ENCODE assay signal across 19 cellular contexts in the genomic region with DNA sequence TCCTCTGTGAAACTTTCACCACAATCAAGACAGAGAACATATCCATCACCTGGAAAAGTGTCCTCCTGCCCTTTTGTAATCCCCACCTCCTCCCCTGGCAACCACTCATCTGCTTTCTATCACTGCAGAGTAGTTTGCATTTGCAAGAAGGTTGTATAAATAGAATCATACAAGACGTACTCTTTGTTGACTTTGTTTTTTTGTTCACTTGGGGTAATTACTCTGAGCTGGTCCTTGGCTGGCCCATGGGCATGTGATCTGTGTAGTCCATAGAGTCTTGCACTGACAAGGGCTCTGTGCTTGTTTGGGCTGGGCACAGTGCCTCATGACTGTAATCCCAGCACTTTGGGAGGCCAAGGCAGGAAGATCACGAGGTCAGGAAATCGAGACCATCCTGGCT. TPM values are rescaled to one million over a fixed set of nuclear protein-coding genes. Genes with fewer than 3 reads are reported as not detected.
DNase-seq lines count a peak whose midpoint lies in the region; ATAC-seq and TF ChIP-seq lines count a peak whose summit lies in the region.
"Had no signal": no experiment of that assay in that cellular context is flagged by ENCODE, and none has a peak within 500 bp of the region (broad histone marks: within the 10 kb centered on the region; RNA-seq: fewer than 3 reads in every experiment).

No MANE protein-coding gene starts in this region.

- in situ Hi-C loops in HAP-1 (cut with MboI; ENCODE audit: low sequenced_read_pairs) = loop anchor here (25.0 kb wide), 1 partner anchor 512 kb away; a partner anchor contains a TSS

- H3K27me3 ChIP-seq in right atrium auricular region (no peaks in the 10 kb centered on the region), HAP-1 (ENCODE audit: low read depth) (no peaks in the 10 kb centered on the region), left lung (peaks cover 0 to 4% of the 10 kb centered on the region in 2 donors)
- H3K27me3 ChIP-seq: BE2C had no signal

- H3K4me3 ChIP-seq in right atrium auricular region (no peak overlapping the region), HAP-1 (no peak overlapping the region), LNCaP clone FGC (ENCODE audit: low read depth, low read length) (no peak overlapping the region), left lung (no peak overlapping the region)
- H3K4me3 ChIP-seq: GM12878 had no signal

- H3K4me3 Mint-ChIP-seq in activated naive CD8-positive, alpha-beta T cell treated with anti-CD3 and anti-CD28 coated beads for 36 hours = no peak overlapping the region
- H3K4me3 Mint-ChIP-seq: CD8-positive, alpha-beta memory T cell; H9 had no signal

- H3K4me1 ChIP-seq in right atrium auricular region (no peaks in the 10 kb centered on the region), HAP-1 (peaks cover 6% of the 10 kb centered on the region), left lung (no peaks in the 10 kb centered on the region)
- H3K4me1 ChIP-seq: BE2C had no signal

- no peaks in the 10 kb centered on the region for H3K4me1 Mint-ChIP-seq in activated naive CD8-positive, alpha-beta T cell treated with anti-CD3 and anti-CD28 coated beads for 36 hours
- H3K4me1 Mint-ChIP-seq: CD4-positive, CD25-positive, alpha-beta regulatory T cell; CD8-positive, alpha-beta memory T cell had no signal

- no peak overlapping the region for H3K27ac Mint-ChIP-seq in activated naive CD8-positive, alpha-beta T cell treated with anti-CD3 and anti-CD28 coated beads for 36 hours
- H3K27ac Mint-ChIP-seq: CD4-positive, CD25-positive, alpha-beta regulatory T cell; CD8-positive, alpha-beta memory T cell; H9 had no signal

- H3K9me3 Mint-ChIP-seq in activated naive CD8-positive, alpha-beta T cell treated with anti-CD3 and anti-CD28 coated beads for 36 hours = no peaks in the 10 kb centered on the region
- H3K9me3 Mint-ChIP-seq: CD4-positive, CD25-positive, alpha-beta regulatory T cell; CD8-positive, alpha-beta memory T cell had no signal

- ATAC-seq in Right ventricle myocardium superior (ENCODE audit: poor library complexity) (peak; percentile 29), left lung (peak; percentile 32)
- ATAC-seq: GM12878 had no signal

- no peaks in the 10 kb centered on the region for H3K36me3 ChIP-seq in right atrium auricular region
- H3K36me3 ChIP-seq in HAP-1 (replicated peaks) = no peaks in the 10 kb centered on the region
- no peaks in the 10 kb centered on the region for H3K36me3 ChIP-seq in left lung
- H3K36me3 ChIP-seq: BE2C had no signal

- H3K27ac ChIP-seq in right atrium auricular region (no peak overlapping the region), left lung (no peak overlapping the region)

- H3K9me3 ChIP-seq in right atrium auricular region = no peaks in the 10 kb centered on the region
- H3K9me3 ChIP-seq in HAP-1 = no peaks in the 10 kb centered on the region
- no peaks in the 10 kb centered on the region for H3K9me3 ChIP-seq in left lung
- H3K9me3 ChIP-seq: BE2C had no signal

- intact Hi-C loops in Right ventricle myocardium superior (cut with DNase I) (no loop called here), left lung (cut with DNase I) (no loop called here)

- peaks cover 12% of the 10 kb centered on the region for H3K27me3 Mint-ChIP-seq in activated naive CD8-positive, alpha-beta T cell treated with anti-CD3 and anti-CD28 coated beads for 36 hours

- H3K36me3 Mint-ChIP-seq in activated naive CD8-positive, alpha-beta T cell treated with anti-CD3 and anti-CD28 coated beads for 36 hours = no peaks in the 10 kb centered on the region
- H3K36me3 Mint-ChIP-seq: CD4-positive, CD25-positive, alpha-beta regulatory T cell; CD8-positive, alpha-beta memory T cell had no signal

- DNase-seq in Right ventricle myocardium superior (no peak), right atrium auricular region (ENCODE audit: low spot score) (no peak), HAP-1 (ENCODE audit: low spot score in 2 of 2) (peak; percentile 49), LNCaP clone FGC (ENCODE audit: low read depth) (peak; percentile 61), left lung (no peak), KG1 (lab: John Stamatoyannopoulos, UW) (no peak)
- no peak for DNase-seq in activated naive CD8-positive, alpha-beta T cell treated with anti-CD3 and anti-CD28 coated beads for 36 hours
- DNase-seq: ACHN; BE2C; C1 segment of cervical spinal cord; CD4-positive, CD25-positive, alpha-beta regulatory T cell; CD8-positive, alpha-beta memory T cell; COR-L47; DMS 273 treated with DMSO at 0.1 percent for 48 hours; DMS53; DND-41; EL; H9 had no signal

- no peak for TF ChIP-seq CTCF in right atrium auricular region (IDR thresholded peaks at IDR 0.05)
- TF ChIP-seq CTCF in LNCaP clone FGC (IDR thresholded peaks at IDR 0.05; ENCODE audit: control insufficient read depth, extremely low read depth, insufficient read depth) = no peak
- TF ChIP-seq CTCF in left lung (IDR thresholded peaks at IDR 0.05) = no peak

RNA-seq across cellular contexts. Expression of a gene that starts 7.8 kb away (rescaled TPM):
- total RNA-seq in Right ventricle myocardium superior (139 TPM), right atrium auricular region (100 to 1,000 TPM; 101 to 143 TPM), left lung (10 to 100 TPM; 45.1 to 47.0 TPM)
- total RNA-seq in activated naive CD8-positive, alpha-beta T cell treated with anti-CD3 and anti-CD28 coated beads for 36 hours = 1 to 10 TPM; 3.5 TPM

RNA-seq across cellular contexts. Expression of a gene that starts 19.0 kb away (rescaled TPM):
- 18.0 TPM for total RNA-seq in Right ventricle myocardium superior
- 10 to 100 TPM; 28.9 to 38.0 TPM for total RNA-seq in right atrium auricular region
- 10 to 100 TPM; 36.4 to 42.3 TPM for total RNA-seq in left lung
- 10 to 100 TPM; 21.6 to 22.7 TPM for total RNA-seq in activated naive CD8-positive, alpha-beta T cell treated with anti-CD3 and anti-CD28 coated beads for 36 hours

Comparison
In these comparisons a context has a peak if more than half of its experiments do, and no peak if none do; other contexts are left out.
1. DNase-seq: peak in HAP-1 (2 of 2) and LNCaP clone FGC (single experiment); none in Right ventricle myocardium superior (single experiment), right atrium auricular region (single experiment), left lung (0 of 2), activated naive CD8-positive, alpha-beta T cell treated with anti-CD3 and anti-CD28 coated beads for 36 hours (single experiment) and KG1 (single experiment).
2. RNA of a gene that starts 7.8 kb away (total RNA-seq): 101 to 143 TPM in right atrium auricular region, 139 TPM in Right ventricle myocardium superior (single experiment) and 45.1 to 47.0 TPM in left lung; 3.5 TPM in activated naive CD8-positive, alpha-beta T cell treated with anti-CD3 and anti-CD28 coated beads for 36 hours; every median in the first group is over 10 times any median in the second.